14 cellular contexts compared by ENCODE assay signal in the genomic region with DNA sequence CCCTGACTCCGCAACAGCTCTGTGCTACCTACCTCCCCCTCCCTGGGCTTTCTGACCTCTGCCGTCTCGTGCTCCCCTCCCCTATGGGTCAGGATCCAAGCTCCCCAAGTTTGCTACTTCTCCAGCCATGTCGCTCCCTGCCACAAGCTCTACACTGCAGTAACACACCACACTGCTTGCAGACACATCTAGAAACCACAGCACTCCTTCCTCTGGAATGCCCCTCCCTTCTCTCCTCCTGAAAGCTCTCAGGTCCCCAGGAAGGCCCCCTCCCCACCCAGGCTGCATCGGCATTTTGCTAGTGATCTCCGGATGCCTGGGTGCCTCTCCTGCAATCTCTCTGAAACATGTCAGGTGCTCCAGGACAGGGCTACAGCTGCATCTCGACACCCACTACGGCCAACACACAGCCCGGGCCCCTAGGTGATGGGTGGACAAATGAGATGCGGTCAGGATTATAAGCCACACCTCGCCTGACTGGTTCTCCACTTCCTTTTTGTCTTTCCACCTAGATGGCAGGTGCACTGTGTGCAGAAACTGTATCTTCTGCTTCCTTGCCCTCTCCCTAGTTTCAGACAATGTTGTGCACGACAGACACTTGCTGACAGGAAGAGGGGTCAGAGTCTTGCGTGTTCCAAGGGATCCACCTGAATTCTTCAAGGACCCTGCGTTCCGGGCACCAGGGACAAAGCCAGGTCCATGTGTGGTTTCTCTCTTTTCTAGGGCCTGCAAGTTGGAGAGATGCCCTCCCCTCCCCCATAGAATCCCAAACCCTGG. TPM values are rescaled to one million over a fixed set of nuclear protein-coding genes. Genes with fewer than 3 reads are reported as not detected.
DNase-seq lines count a peak whose midpoint lies in the region; ATAC-seq and TF ChIP-seq lines count a peak whose summit lies in the region.
"Had no signal": no experiment of that assay in that cellular context is flagged by ENCODE, and none has a peak within 500 bp of the region (broad histone marks: within the 10 kb centered on the region; RNA-seq: fewer than 3 reads in every experiment).

No MANE protein-coding gene starts in this region.

- peaks cover 9% of the 10 kb centered on the region for H3K36me3 Mint-ChIP-seq in T-helper 17 cell (ENCODE audit: low read depth)

- peak overlapping the region in 3 of 11 experiments; percentile 9 to 23 (median 13); a peak in 4 of 22 replicates for H3K9ac ChIP-seq in BLaER1 treated with 17β-estradiol and CSF1 and Interleukin-3, amounts not matched to agents 10 nM and 100 nM
- peak overlapping the region; percentile 69 for H3K9ac ChIP-seq in KMS-11

- DNase-seq in OCI-M2 (lab: John Stamatoyannopoulos, UW; ENCODE audit: unreplicated experiment): no peak
- DNase-seq in pons (ENCODE audit: low spot score): no peak
- DNase-seq in T-helper 17 cell: no peak
- DNase-seq: activated naive CD8-positive, alpha-beta T cell treated with anti-CD3 and anti-CD28 coated beads, Interleukin-2, amount 10 ng/mL, durations not matched to agents 7 days and 5 days; AML-193; NCI-H2081 treated with DMSO at 0.1 percent for 48 hours had no signal

- H3K27me3 ChIP-seq in BLaER1 treated with 17β-estradiol and CSF1 and Interleukin-3, amounts not matched to agents 10 nM and 100 nM: no peaks in the 10 kb centered on the region
- no peaks in the 10 kb centered on the region for H3K27me3 ChIP-seq in KMS-11 (ENCODE audit: insufficient read depth, low read depth)

- no peak overlapping the region for H3K4me3 ChIP-seq in BLaER1 treated with 17β-estradiol and CSF1 and Interleukin-3, amounts not matched to agents 10 nM and 100 nM
- H3K4me3 ChIP-seq in KMS-11 (IDR thresholded peaks at IDR 0.05; ENCODE audit: insufficient read depth, low read depth, low read length): no peak overlapping the region
- H3K4me3 ChIP-seq: skin epidermis had no signal

- H4K20me1 ChIP-seq in BLaER1 treated with 17β-estradiol and CSF1 and Interleukin-3, amounts not matched to agents 10 nM and 100 nM: peaks cover 0 to 78% (median 42%) of the 10 kb centered on the region in 11 experiments; a peak in 18 of 22 replicates
- H4K20me1 ChIP-seq in KMS-11 (ENCODE audit: insufficient read depth): no peaks in the 10 kb centered on the region

- ATAC-seq in HG02759 (IDR thresholded peaks at IDR 0.05; ENCODE audit: unreplicated experiment) (peak; percentile 56), esophagus mucosa (no peak), T-helper 17 cell (no peak)

- H3K4me1 ChIP-seq in BLaER1 treated with 17β-estradiol and CSF1 and Interleukin-3, amounts not matched to agents 10 nM and 100 nM: peaks cover 6 to 61% (median 52%) of the 10 kb centered on the region in 10 experiments; a peak in 18 of 20 replicates
- peaks cover 74% of the 10 kb centered on the region for H3K4me1 ChIP-seq in KMS-11 (ENCODE audit: low read depth, poor library complexity, severe bottlenecking)

- no peak overlapping the region for H3K27ac Mint-ChIP-seq in T-helper 17 cell
- H3K27ac Mint-ChIP-seq: activated naive CD8-positive, alpha-beta T cell treated with anti-CD3 and anti-CD28 coated beads, Interleukin-2, amount 10 ng/mL, durations not matched to agents 7 days and 5 days; T-helper 2 cell treated with Interferon-gamma antibody and Interleukin-4, amounts not matched to agents 5 μg/mL and 100 μg/mL, for 36 hours had no signal

- no peak overlapping the region for H2AFZ ChIP-seq in KMS-11 (ENCODE audit: low read depth)

- H3K9me3 ChIP-seq in BLaER1 treated with 17β-estradiol and CSF1 and Interleukin-3, amounts not matched to agents 10 nM and 100 nM (replicated peaks in 1 of 11): no peaks in the 10 kb centered on the region
- H3K9me3 ChIP-seq in T-helper 17 cell (ENCODE audit: control insufficient read depth, low read length, poor library complexity, severe bottlenecking): no peaks in the 10 kb centered on the region

- no peaks in the 10 kb centered on the region for H3K27me3 Mint-ChIP-seq in T-helper 17 cell
- H3K27me3 Mint-ChIP-seq: activated naive CD8-positive, alpha-beta T cell treated with anti-CD3 and anti-CD28 coated beads, Interleukin-2, amount 10 ng/mL, durations not matched to agents 7 days and 5 days had no signal

- peaks cover 9% of the 10 kb centered on the region for H3K4me1 Mint-ChIP-seq in T-helper 17 cell

- no peak overlapping the region for H3K27ac ChIP-seq in BLaER1 treated with 17β-estradiol and CSF1 and Interleukin-3, amounts not matched to agents 10 nM and 100 nM
- peak overlapping the region; percentile 97 for H3K27ac ChIP-seq in KMS-11
- H3K27ac ChIP-seq: epithelial cell of prostate, skin epidermis had no signal

- peak; percentile 30 for TF ChIP-seq POLR2A in GM19193 (IDR thresholded peaks at IDR 0.05; ENCODE audit: extremely low read depth, insufficient read depth, insufficient read length)

- H3K36me3 ChIP-seq in BLaER1 treated with 17β-estradiol and CSF1 and Interleukin-3, amounts not matched to agents 10 nM and 100 nM: peaks cover 28 to 41% (median 35%) of the 10 kb centered on the region in 11 experiments
- H3K36me3 ChIP-seq in KMS-11 (ENCODE audit: insufficient read depth): no peaks in the 10 kb centered on the region

- TF ChIP-seq CTCF in KMS-11 (conservative IDR thresholded peaks at IDR 0.05; ENCODE audit: low read depth, low read length): no peak

- H3K4me2 ChIP-seq in BLaER1 treated with 17β-estradiol and CSF1 and Interleukin-3, amounts not matched to agents 10 nM and 100 nM: peak overlapping the region in 9 of 11 experiments; percentile 18 to 84 (median 63); a peak in 18 of 22 replicates
- peak overlapping the region; percentile 56 for H3K4me2 ChIP-seq in KMS-11

- H3K4me3 Mint-ChIP-seq in T-helper 17 cell: no peak overlapping the region
- H3K4me3 Mint-ChIP-seq: activated naive CD8-positive, alpha-beta T cell treated with anti-CD3 and anti-CD28 coated beads, Interleukin-2, amount 10 ng/mL, durations not matched to agents 7 days and 5 days; T-helper 2 cell treated with Interferon-gamma antibody and Interleukin-4, amounts not matched to agents 5 μg/mL and 100 μg/mL, for 36 hours had no signal

- H3K79me2 ChIP-seq in KMS-11 (ENCODE audit: insufficient read depth, low read depth): no peaks in the 10 kb centered on the region

RNA-seq across cellular contexts. Expression of a gene that starts 22.9 kb away (rescaled TPM):
- total RNA-seq in esophagus mucosa (18.3 TPM), T-helper 17 cell (10 to 100 TPM; 33.2 to 41.2 TPM)

RNA-seq across cellular contexts. Expression of a gene that starts 23.1 kb away (rescaled TPM):
- total RNA-seq in esophagus mucosa (6.6 TPM), T-helper 17 cell (1 to 10 TPM; 2.5 to 2.8 TPM)
